ENCODE assay signal across 15 cellular contexts in genomic region chr14:100020623-100021022, GRCh38.
"Had no signal": no experiment of that assay in that cellular context is flagged by ENCODE, and none has a peak within 500 bp of the region (broad histone marks: within the 10 kb centered on the region; RNA-seq: fewer than 3 reads in every experiment).

No MANE protein-coding gene starts in this region.

- H3K27me3 ChIP-seq: heart left ventricle, spleen, upper lobe of left lung had no signal

- H3K27ac ChIP-seq: spleen had no signal

- DNase-seq: activated CD4-positive, alpha-beta T cell treated with anti-CD3 and anti-CD28 coated beads, Interleukin-2, amount 50 U/mL, for 1 hour; activated effector memory CD4-positive, alpha-beta T cell treated with Interleukin-2 at 50 U/mL for 16 hours; foreskin melanocyte; heart left ventricle; kidney; mesendoderm; naive thymus-derived CD4-positive, alpha-beta T cell; SIG-M5; spleen; stimulated activated CD4-positive, alpha-beta T cell treated with anti-CD3 and anti-CD28 coated beads, Interleukin-1b, Interleukin-23, amount 100 ng/mL, for 48 hours; stimulated activated naive B cell treated with anti-CD40 and anti-IgM and Interleukin-4, amounts not matched to agents 10 μg/mL and 1 μg/mL and 100 μg/mL, for 72 hours; substantia nigra; upper lobe of left lung had no signal

- H3K4me3 Mint-ChIP-seq: activated naive CD4-positive, alpha-beta T cell treated with anti-CD3 and anti-CD28 coated beads, Interleukin-2, amount 50 U/mL, for 24 hours; naive thymus-derived CD4-positive, alpha-beta T cell; stimulated activated naive B cell treated with anti-CD40 and anti-IgM and Interleukin-4, amounts not matched to agents 10 μg/mL and 1 μg/mL and 100 μg/mL, for 72 hours; T-helper 2 cell treated with Interferon-gamma antibody and Interleukin-4, amounts not matched to agents 5 μg/mL and 100 μg/mL, for 36 hours had no signal

- H3K36me3 ChIP-seq: heart left ventricle, spleen, upper lobe of left lung had no signal

- H3K36me3 Mint-ChIP-seq: activated naive CD4-positive, alpha-beta T cell treated with anti-CD3 and anti-CD28 coated beads, Interleukin-2, amount 50 U/mL, for 24 hours; stimulated activated naive B cell treated with anti-CD40 and anti-IgM and Interleukin-4, amounts not matched to agents 10 μg/mL and 1 μg/mL and 100 μg/mL, for 72 hours had no signal

- H3K27ac Mint-ChIP-seq: activated naive CD4-positive, alpha-beta T cell treated with anti-CD3 and anti-CD28 coated beads, Interleukin-2, amount 50 U/mL, for 24 hours; stimulated activated naive B cell treated with anti-CD40 and anti-IgM and Interleukin-4, amounts not matched to agents 10 μg/mL and 1 μg/mL and 100 μg/mL, for 72 hours; T-helper 2 cell treated with Interferon-gamma antibody and Interleukin-4, amounts not matched to agents 5 μg/mL and 100 μg/mL, for 36 hours had no signal

- H3K27me3 Mint-ChIP-seq: activated naive CD4-positive, alpha-beta T cell treated with anti-CD3 and anti-CD28 coated beads, Interleukin-2, amount 50 U/mL, for 24 hours; naive thymus-derived CD4-positive, alpha-beta T cell; stimulated activated naive B cell treated with anti-CD40 and anti-IgM and Interleukin-4, amounts not matched to agents 10 μg/mL and 1 μg/mL and 100 μg/mL, for 72 hours had no signal

- H3K9me3 ChIP-seq: heart left ventricle, spleen, upper lobe of left lung had no signal

- H3K9me3 Mint-ChIP-seq: activated naive CD4-positive, alpha-beta T cell treated with anti-CD3 and anti-CD28 coated beads, Interleukin-2, amount 50 U/mL, for 24 hours; stimulated activated naive B cell treated with anti-CD40 and anti-IgM and Interleukin-4, amounts not matched to agents 10 μg/mL and 1 μg/mL and 100 μg/mL, for 72 hours; T-helper 2 cell treated with Interferon-gamma antibody and Interleukin-4, amounts not matched to agents 5 μg/mL and 100 μg/mL, for 36 hours had no signal

- H3K4me3 ChIP-seq: spleen, upper lobe of left lung had no signal

- ATAC-seq: heart left ventricle; naive thymus-derived CD4-positive, alpha-beta T cell; stimulated activated naive B cell treated with anti-CD40 and anti-IgM and Interleukin-4, amounts not matched to agents 10 μg/mL and 1 μg/mL and 100 μg/mL, for 72 hours had no signal
